Comparison of ENCODE assay signal across 21 cellular contexts in the genomic region with DNA sequence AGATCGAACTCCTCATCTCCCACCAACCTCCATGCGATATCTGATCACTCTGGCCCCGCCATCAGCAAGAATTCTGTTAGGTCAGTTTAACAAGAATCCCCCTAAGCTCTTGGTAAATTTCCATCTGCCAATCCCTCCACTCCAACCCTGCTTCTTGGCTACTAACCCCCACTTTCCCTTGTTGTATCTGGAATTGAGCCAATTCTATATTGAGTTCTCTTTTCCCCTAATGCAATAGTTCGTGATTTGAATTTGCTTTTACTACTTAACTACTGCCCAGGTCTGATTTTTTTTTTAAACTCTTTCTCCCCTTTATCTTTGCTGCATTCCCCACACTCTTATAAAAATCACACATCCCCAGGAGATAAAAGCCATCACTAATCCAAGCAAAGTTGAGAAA.
DNase-seq lines count a peak whose midpoint lies in the region; ATAC-seq and TF ChIP-seq lines count a peak whose summit lies in the region.
"Had no signal": no experiment of that assay in that cellular context is flagged by ENCODE, and none has a peak within 500 bp of the region (broad histone marks: within the 10 kb centered on the region; RNA-seq: fewer than 3 reads in every experiment).

No MANE protein-coding gene starts in this region.

- no peak overlapping the region for H2AK5ac ChIP-seq in mesendoderm (ENCODE audit: low read length)

- H3K79me2 ChIP-seq in GM23338 (replicated peaks; ENCODE audit: insufficient read depth) (no peaks in the 10 kb centered on the region), mesendoderm (ENCODE audit: control insufficient read depth, insufficient read depth, low read length) (no peaks in the 10 kb centered on the region)

- H3K4me3 Mint-ChIP-seq in GM23338: no peak overlapping the region
- H3K4me3 Mint-ChIP-seq in glutamatergic neuron (ENCODE audit: unreplicated experiment): no peak overlapping the region
- H3K4me3 Mint-ChIP-seq: activated CD8-positive, alpha-beta T cell treated with anti-CD3 and anti-CD28 coated beads for 36 hours; activated naive CD4-positive, alpha-beta T cell treated with anti-CD3 and anti-CD28 coated beads, Interleukin-2, amount 50 U/mL, for 24 hours; activated T-cell treated with anti-CD3 and anti-CD28 coated beads, Interleukin-2, amount 50 U/mL, for 4 hours; naive thymus-derived CD8-positive, alpha-beta T cell had no signal

- H3K18ac ChIP-seq in mesendoderm (ENCODE audit: low read length): no peak overlapping the region

- H2BK15ac ChIP-seq in mesendoderm (replicated peaks; ENCODE audit: low read depth): no peak overlapping the region

- H3K56ac ChIP-seq in mesendoderm (ENCODE audit: low read length): no peak overlapping the region

- H3K4me2 ChIP-seq in GM23338 (no peak overlapping the region), mesendoderm (ENCODE audit: low read length) (no peak overlapping the region)

- H3K27ac ChIP-seq in GM23338 (ENCODE audit: low read depth) (no peak overlapping the region), mesendoderm (ENCODE audit: low read depth, low read length) (no peak overlapping the region)
- H3K27ac ChIP-seq: C4-2B, colonic mucosa had no signal

- no peaks in the 10 kb centered on the region for H3K79me1 ChIP-seq in mesendoderm (ENCODE audit: low read length)

- H3K4me1 ChIP-seq in GM23338 (ENCODE audit: insufficient read depth) (no peaks in the 10 kb centered on the region), mesendoderm (ENCODE audit: control insufficient read depth, low read depth, low read length) (no peaks in the 10 kb centered on the region)
- H3K4me1 ChIP-seq: colonic mucosa had no signal

- H3K36me3 ChIP-seq in GM23338 (ENCODE audit: insufficient read depth) (no peaks in the 10 kb centered on the region), mesendoderm (ENCODE audit: control insufficient read depth, insufficient read depth, low read length) (no peaks in the 10 kb centered on the region)
- H3K36me3 ChIP-seq: colonic mucosa had no signal

- H4K5ac ChIP-seq in mesendoderm (ENCODE audit: low read length): no peak overlapping the region

- H3K9me2 ChIP-seq in GM23338 (ENCODE audit: insufficient read depth): no peaks in the 10 kb centered on the region

- ATAC-seq in GM23338: no peak
- no peak for ATAC-seq in HG02973 (IDR thresholded peaks at IDR 0.05; ENCODE audit: unreplicated experiment)
- no peak for ATAC-seq in GM18870 (IDR thresholded peaks at IDR 0.05; ENCODE audit: unreplicated experiment)
- ATAC-seq: activated CD8-positive, alpha-beta T cell treated with anti-CD3 and anti-CD28 coated beads for 36 hours; activated T-cell treated with anti-CD3 and anti-CD28 coated beads, Interleukin-2, amount 50 U/mL, for 4 hours; GM12878; naive thymus-derived CD8-positive, alpha-beta T cell had no signal

- no peak overlapping the region for H3K4ac ChIP-seq in mesendoderm (ENCODE audit: low read depth, low read length)

- no peaks in the 10 kb centered on the region for H3F3A ChIP-seq in GM23338 (replicated peaks; ENCODE audit: low read depth)

- WGBS in mesendoderm (ENCODE audit: extremely low coverage, insufficient coverage, low lambda C conversion rate): no CpG with 5 or more reads among the region's 4 CpGs

- H3K4me1 Mint-ChIP-seq in GM23338 (no peaks in the 10 kb centered on the region), glutamatergic neuron (ENCODE audit: low read depth, unreplicated experiment) (peaks cover 16% of the 10 kb centered on the region)
- H3K4me1 Mint-ChIP-seq: naive thymus-derived CD8-positive, alpha-beta T cell had no signal

- H3K27me3 Mint-ChIP-seq in GM23338 (ENCODE audit: insufficient read depth, low read depth, poor library complexity) (no peaks in the 10 kb centered on the region), glutamatergic neuron (ENCODE audit: unreplicated experiment) (no peaks in the 10 kb centered on the region)
- H3K27me3 Mint-ChIP-seq: activated CD8-positive, alpha-beta T cell treated with anti-CD3 and anti-CD28 coated beads for 36 hours; activated naive CD4-positive, alpha-beta T cell treated with anti-CD3 and anti-CD28 coated beads, Interleukin-2, amount 50 U/mL, for 24 hours; progenitor cell of endocrine pancreas had no signal

- H3K36me3 Mint-ChIP-seq in GM23338 (ENCODE audit: low read depth) (no peaks in the 10 kb centered on the region), glutamatergic neuron (ENCODE audit: unreplicated experiment) (peaks cover 1% of the 10 kb centered on the region)
- H3K36me3 Mint-ChIP-seq: naive thymus-derived CD8-positive, alpha-beta T cell had no signal

- H2BK5ac ChIP-seq in mesendoderm (ENCODE audit: low read length): no peak overlapping the region

- no peak overlapping the region for H3K23ac ChIP-seq in mesendoderm (ENCODE audit: low read length)

- no peak overlapping the region for H4K8ac ChIP-seq in mesendoderm (ENCODE audit: low read depth, low read length)

- no peak overlapping the region for H2BK120ac ChIP-seq in mesendoderm (ENCODE audit: low read depth, low read length)

- DNase-seq in NCI-H1436 (lab: John Stamatoyannopoulos, UW) (peak; percentile 33), NCI-H1436 treated with DMSO at 0.1 percent for 48 hours (lab: John Stamatoyannopoulos, UW) (no peak), GM23338 (ENCODE audit: low spot score) (no peak), NCI-H748 treated with DMSO at 0.1 percent for 48 hours (lab: John Stamatoyannopoulos, UW) (peak; percentile 89), mesendoderm (peak; percentile 49), glutamatergic neuron (no peak)
- DNase-seq: activated CD4-positive, CD25-positive, alpha-beta regulatory T cell; activated CD8-positive, alpha-beta T cell treated with anti-CD3 and anti-CD28 coated beads for 36 hours; activated T-cell treated with anti-CD3 and anti-CD28 coated beads, Interleukin-2, amount 50 U/mL, for 4 hours; H7; naive thymus-derived CD8-positive, alpha-beta T cell; NCI-H187; NCI-H526; stimulated activated CD4-positive, alpha-beta T cell treated with anti-CD3 and anti-CD28 coated beads, Interleukin-4, amount 100 ng/mL, for 24 hours had no signal

- H3K27me3 ChIP-seq in GM23338 (ENCODE audit: insufficient read depth) (no peaks in the 10 kb centered on the region), mesendoderm (ENCODE audit: insufficient read depth, low read length, poor library complexity) (no peaks in the 10 kb centered on the region)
- H3K27me3 ChIP-seq: colonic mucosa had no signal

- TF ChIP-seq CTCF in GM23338 (conservative IDR thresholded peaks at IDR 0.05; ENCODE audit: low read depth in 2 of 2): no peak
- no peak for TF ChIP-seq CTCF in glutamatergic neuron (IDR thresholded peaks at IDR 0.05; ENCODE audit: partially characterized antibody, unreplicated experiment)

- H3K27ac Mint-ChIP-seq in GM23338 (peak overlapping the region; percentile 37), glutamatergic neuron (ENCODE audit: unreplicated experiment) (no peak overlapping the region)
- H3K27ac Mint-ChIP-seq: activated CD8-positive, alpha-beta T cell treated with anti-CD3 and anti-CD28 coated beads for 36 hours; activated naive CD4-positive, alpha-beta T cell treated with anti-CD3 and anti-CD28 coated beads, Interleukin-2, amount 50 U/mL, for 24 hours; progenitor cell of endocrine pancreas had no signal

- no peak overlapping the region for H3K4me3 ChIP-seq in GM23338
- H3K4me3 ChIP-seq in mesendoderm (ENCODE audit: low read length): no peak overlapping the region
- H3K4me3 ChIP-seq: colonic mucosa, GM12878 had no signal

- no peak overlapping the region for H3K9ac ChIP-seq in mesendoderm (ENCODE audit: low read length)

- no peaks in the 10 kb centered on the region for H4K20me1 ChIP-seq in GM23338 (replicated peaks; ENCODE audit: insufficient read depth)

- no peaks in the 10 kb centered on the region for H3K9me3 Mint-ChIP-seq in GM23338
- peaks cover 3% of the 10 kb centered on the region for H3K9me3 Mint-ChIP-seq in glutamatergic neuron (ENCODE audit: unreplicated experiment)
- H3K9me3 Mint-ChIP-seq: activated CD8-positive, alpha-beta T cell treated with anti-CD3 and anti-CD28 coated beads for 36 hours; activated naive CD4-positive, alpha-beta T cell treated with anti-CD3 and anti-CD28 coated beads, Interleukin-2, amount 50 U/mL, for 24 hours; activated T-cell treated with anti-CD3 and anti-CD28 coated beads, Interleukin-2, amount 50 U/mL, for 4 hours; naive thymus-derived CD8-positive, alpha-beta T cell had no signal

- no peak overlapping the region for H2AFZ ChIP-seq in GM23338

TF ChIP-seq in GM23338, 12 proteins besides CTCF, POLR2A, EP300 and RAD21 (continues in another document):
- no peak for TF ChIP-seq EZH2phosphoT487 (IDR thresholded peaks at IDR 0.05; ENCODE audit: unreplicated experiment)
- no peak for TF ChIP-seq CREB1 (CRISPR knock-in tag; IDR thresholded peaks at IDR 0.05; ENCODE audit: low read depth)
- TF ChIP-seq ETS1 (IDR thresholded peaks at IDR 0.05): no peak
- TF ChIP-seq ZNF331 (CRISPR knock-in tag; IDR thresholded peaks at IDR 0.05; ENCODE audit: low read depth): no peak
- no peak for TF ChIP-seq NANOG (IDR thresholded peaks at IDR 0.05; ENCODE audit: borderline replicate concordance)

Comparison
In these comparisons a context has a peak if more than half of its experiments do, and no peak if none do; other contexts are left out.
1. DNase-seq: peak in NCI-H1436 (single experiment), NCI-H748 treated with DMSO at 0.1 percent for 48 hours (single experiment) and mesendoderm (single experiment); none in NCI-H1436 treated with DMSO at 0.1 percent for 48 hours (single experiment), GM23338 (single experiment) and glutamatergic neuron (single experiment).